1 cellular context compared by ENCODE assay signal in genomic region chr9:136578620-136578914, GRCh38.
TF ChIP-seq lines count a peak whose summit lies in the region.

No MANE protein-coding gene starts in this region.

TF ChIP-seq in GM23338, 12 proteins besides CTCF, POLR2A, EP300 and RAD21 (continued from another document):
- TF ChIP-seq REST (IDR thresholded peaks at IDR 0.05; ENCODE audit: unreplicated experiment), result no peak
- TF ChIP-seq CREB1 (CRISPR knock-in tag; IDR thresholded peaks at IDR 0.05; ENCODE audit: low read depth), result no peak
- no peak for TF ChIP-seq ETS1 (IDR thresholded peaks at IDR 0.05)
- TF ChIP-seq ZNF114 (CRISPR knock-in tag; IDR thresholded peaks at IDR 0.05), result no peak
- no peak for TF ChIP-seq JUNB (IDR thresholded peaks at IDR 0.05; ENCODE audit: unreplicated experiment)
- no peak for TF ChIP-seq ZNF462 (CRISPR knock-in tag; IDR thresholded peaks at IDR 0.05)
- no peak for TF ChIP-seq EZH2phosphoT487 (IDR thresholded peaks at IDR 0.05; ENCODE audit: unreplicated experiment)
- TF ChIP-seq STAT1 (IDR thresholded peaks at IDR 0.05; ENCODE audit: unreplicated experiment), result no peak
- no peak for TF ChIP-seq POLR2AphosphoS5 (IDR thresholded peaks at IDR 0.05; ENCODE audit: low read depth)
- TF ChIP-seq ZNF331 (CRISPR knock-in tag; IDR thresholded peaks at IDR 0.05; ENCODE audit: low read depth), result no peak
- no peak for TF ChIP-seq EZH2 (IDR thresholded peaks at IDR 0.05; ENCODE audit: low read depth, unreplicated experiment)
TF ChIP-seq in GM23338: peak in this region for 0.
